ENCODE assay signal across 8 cellular contexts in genomic region chr2:131093843-131094654, GRCh38. TPM values are rescaled to one million over a fixed set of nuclear protein-coding genes. Genes with fewer than 3 reads are reported as not detected.
A peak's percentile ranks its signal among the peaks of the same experiment; 100 is the strongest.
DNase-seq lines count a peak whose midpoint lies in the region; ATAC-seq and TF ChIP-seq lines count a peak whose summit lies in the region.
"Not testable (repeated sequence)": the region's sequence is repeated elsewhere in the genome, so short reads cannot be mapped to it uniquely, and the experiment has no call there.

No MANE protein-coding gene starts in this region.

- H3K4me1 Mint-ChIP-seq in activated CD4-positive, alpha-beta T cell treated with anti-CD3 and anti-CD28 coated beads, Interleukin-2, amount 10 ng/mL, durations not matched to agents 24 days and 14 days, result peaks cover 13% of the 10 kb centered on the region
- H3K4me1 Mint-ChIP-seq in naive thymus-derived CD4-positive, alpha-beta T cell, result peaks cover 7 to 31% (median 20%) of the 10 kb centered on the region in 7 donors
- H3K4me1 Mint-ChIP-seq in stimulated activated memory B cell treated with anti-CD40 and anti-IgM and Interleukin-4, amounts not matched to agents 10 μg/mL and 1 μg/mL and 100 μg/mL, for 72 hours, result peaks cover 22% of the 10 kb centered on the region

- intact Hi-C loops in activated CD4-positive, alpha-beta T cell treated with anti-CD3 and anti-CD28 coated beads, Interleukin-2, amount 10 ng/mL, durations not matched to agents 24 days and 14 days (cut with micrococcal nuclease), result loop anchor here (1.0 to 5.0 kb wide), 3 partner anchors 11 to 399 kb away; partner anchors contain the start of genes MZT2A and PLEKHB2
- intact Hi-C loops in mammary epithelial cell (cut with micrococcal nuclease) (loop anchor here (1.0 to 5.0 kb wide), 2 partner anchors 10 to 77 kb away; no protein-coding TSS in a partner anchor), heart right ventricle (cut with DNase I) (loop anchor here in 1 of 10 donors (1.0 kb wide), 1 partner anchor 10 kb away; no protein-coding TSS in a partner anchor)
- intact Hi-C loops in naive thymus-derived CD4-positive, alpha-beta T cell (cut with micrococcal nuclease), result loop anchor here (1.0 to 5.0 kb wide), 9 partner anchors 10 to 1217 kb away; partner anchors contain the start of genes IMP4 (in 1 of the 2), MZT2A (in 1 of the 2), MZT2B (in 1 of the 2) and PLEKHB2 (in 1 of the 2)

- H3K27me3 ChIP-seq in BLaER1; Karpas-422 (ENCODE audit: low read length); mammary epithelial cell (ENCODE audit: insufficient read depth, low read length); heart right ventricle; naive thymus-derived CD4-positive, alpha-beta T cell (ENCODE audit: control insufficient read depth in 2 of 2, insufficient read depth in 2 of 2, low read length in 2 of 2): not testable (repeated sequence)

- TF ChIP-seq CTCF in mammary epithelial cell (conservative IDR thresholded peaks at IDR 0.05 in 1 of 2, IDR thresholded peaks at IDR 0.05 in 1 of 2; ENCODE audit: extremely low read depth in 1 of 2, insufficient read depth in 1 of 2, low read depth in 1 of 2, low read length in 2 of 2); heart right ventricle (IDR thresholded peaks at IDR 0.05): not testable (repeated sequence)

- H3K36me3 Mint-ChIP-seq in activated CD4-positive, alpha-beta T cell treated with anti-CD3 and anti-CD28 coated beads, Interleukin-2, amount 10 ng/mL, durations not matched to agents 24 days and 14 days (ENCODE audit: low read depth), result peaks cover 12% of the 10 kb centered on the region
- not testable (repeated sequence) for H3K36me3 Mint-ChIP-seq in naive thymus-derived CD4-positive, alpha-beta T cell; stimulated activated memory B cell treated with anti-CD40 and anti-IgM and Interleukin-4, amounts not matched to agents 10 μg/mL and 1 μg/mL and 100 μg/mL, for 72 hours

- dilution Hi-C loops in mammary epithelial cell (cut with HindIII; ENCODE audit: low sequenced_read_pairs), result not testable (repeated sequence)

- H3K9me3 ChIP-seq in BLaER1; Karpas-422 (ENCODE audit: low read length); mammary epithelial cell (replicated peaks; ENCODE audit: insufficient read depth, low read length); heart right ventricle; naive thymus-derived CD4-positive, alpha-beta T cell (ENCODE audit: control insufficient read depth in 2 of 3, low read length in 3 of 3): not testable (repeated sequence)

- H3K79me2 ChIP-seq in Karpas-422 (ENCODE audit: low read length) (peaks cover 39% of the 10 kb centered on the region), mammary epithelial cell (ENCODE audit: insufficient read depth, low read length) (peaks cover 39% of the 10 kb centered on the region)

- ATAC-seq in GM21528 (IDR thresholded peaks at IDR 0.05; ENCODE audit: low FRiP score, unreplicated experiment), result peak; percentile 7
- peak in 4 of 8 donors; percentile 5 to 21 (median 14) for ATAC-seq in heart right ventricle
- not testable (repeated sequence) for ATAC-seq in naive thymus-derived CD4-positive, alpha-beta T cell; stimulated activated memory B cell treated with anti-CD40 and anti-IgM and Interleukin-4, amounts not matched to agents 10 μg/mL and 1 μg/mL and 100 μg/mL, for 72 hours

- not testable (repeated sequence) for H3K9me2 ChIP-seq in Karpas-422 (replicated peaks; ENCODE audit: insufficient read depth, low read length)

- CTCF ChIA-PET in mammary epithelial cell (lab: Charles Lee; ENCODE audit: low non-redundant PET), result not testable (repeated sequence)
- CTCF ChIA-PET in naive thymus-derived CD4-positive, alpha-beta T cell (lab: Charles Lee), result interaction anchor here (1.0 to 1.1 kb wide), 3 partner anchors 9 to 52 kb away, joined by 3 to 4 read pairs (median 4); no protein-coding TSS in a partner anchor

- H2AFZ ChIP-seq in Karpas-422 (ENCODE audit: low read length) (peak overlapping the region; percentile 91), mammary epithelial cell (ENCODE audit: low read depth, low read length) (peak overlapping the region; percentile 81)

- peaks cover 20% of the 10 kb centered on the region for H3K4me1 ChIP-seq in BLaER1
- H3K4me1 ChIP-seq in Karpas-422 (ENCODE audit: low read length), result peaks cover 17% of the 10 kb centered on the region
- H3K4me1 ChIP-seq in mammary epithelial cell (ENCODE audit: insufficient read depth, low read length), result not testable (repeated sequence)
- peaks cover 0 to 30% (median 22%) of the 10 kb centered on the region in 9 donors for H3K4me1 ChIP-seq in heart right ventricle
- peaks cover 0 to 12% of the 10 kb centered on the region in 2 donors for H3K4me1 ChIP-seq in naive thymus-derived CD4-positive, alpha-beta T cell (ENCODE audit: control insufficient read depth in 2 of 2, insufficient read depth in 2 of 2, low read length in 2 of 2)

- H3K27ac Mint-ChIP-seq in activated CD4-positive, alpha-beta T cell treated with anti-CD3 and anti-CD28 coated beads, Interleukin-2, amount 10 ng/mL, durations not matched to agents 24 days and 14 days, result peak overlapping the region; percentile 97
- H3K27ac Mint-ChIP-seq in naive thymus-derived CD4-positive, alpha-beta T cell, result peak overlapping the region; percentile 86 to 97 (median 96)
- peak overlapping the region; percentile 95 for H3K27ac Mint-ChIP-seq in stimulated activated memory B cell treated with anti-CD40 and anti-IgM and Interleukin-4, amounts not matched to agents 10 μg/mL and 1 μg/mL and 100 μg/mL, for 72 hours

- peak overlapping the region; percentile 95 for H3K4me3 Mint-ChIP-seq in activated CD4-positive, alpha-beta T cell treated with anti-CD3 and anti-CD28 coated beads, Interleukin-2, amount 10 ng/mL, durations not matched to agents 24 days and 14 days
- peak overlapping the region; percentile 82 to 98 (median 94) for H3K4me3 Mint-ChIP-seq in naive thymus-derived CD4-positive, alpha-beta T cell
- H3K4me3 Mint-ChIP-seq in stimulated activated memory B cell treated with anti-CD40 and anti-IgM and Interleukin-4, amounts not matched to agents 10 μg/mL and 1 μg/mL and 100 μg/mL, for 72 hours, result peak overlapping the region; percentile 91

- H3K9ac ChIP-seq in BLaER1 (peak overlapping the region; percentile 98), Karpas-422 (ENCODE audit: low read length) (peak overlapping the region; percentile 81), mammary epithelial cell (ENCODE audit: insufficient read depth, low read length) (peak overlapping the region; percentile 93)

- not testable (repeated sequence) for DNase-seq in Karpas-422; activated CD4-positive, alpha-beta T cell treated with anti-CD3 and anti-CD28 coated beads, Interleukin-2, amount 10 ng/mL, durations not matched to agents 24 days and 14 days; mammary epithelial cell; heart right ventricle
- peak in 2 of 9 donors; percentile 10 to 28 for DNase-seq in naive thymus-derived CD4-positive, alpha-beta T cell

- WGBS in mammary epithelial cell (ENCODE audit: low coverage, missing lambda C conversion rate), result 36% methylated on average over 26 of the region's 34 CpGs
- WGBS in heart right ventricle, 2 donors, result 44% methylated on average over 34 of the region's 34 CpGs

- H3K36me3 ChIP-seq in BLaER1, result peaks cover 25% of the 10 kb centered on the region
- not testable (repeated sequence) for H3K36me3 ChIP-seq in Karpas-422 (ENCODE audit: insufficient read depth, low read length); mammary epithelial cell (ENCODE audit: insufficient read depth, low read length); naive thymus-derived CD4-positive, alpha-beta T cell (ENCODE audit: control insufficient read depth in 2 of 3, insufficient read depth in 3 of 3, low read length in 3 of 3)
- H3K36me3 ChIP-seq in heart right ventricle, result peaks cover 0 to 23% (median 4%) of the 10 kb centered on the region in 9 donors

- not testable (repeated sequence) for H3K27me3 Mint-ChIP-seq in activated CD4-positive, alpha-beta T cell treated with anti-CD3 and anti-CD28 coated beads, Interleukin-2, amount 10 ng/mL, durations not matched to agents 24 days and 14 days; naive thymus-derived CD4-positive, alpha-beta T cell; stimulated activated memory B cell treated with anti-CD40 and anti-IgM and Interleukin-4, amounts not matched to agents 10 μg/mL and 1 μg/mL and 100 μg/mL, for 72 hours

- H3K27ac ChIP-seq in BLaER1 (peak overlapping the region; percentile 99), Karpas-422 (ENCODE audit: low read length) (peak overlapping the region; percentile 66), mammary epithelial cell (ENCODE audit: insufficient read depth, low read depth, low read length) (peak overlapping the region; percentile 89), heart right ventricle (peak overlapping the region; percentile 87 to 100 (median 97))
- H3K27ac ChIP-seq in naive thymus-derived CD4-positive, alpha-beta T cell (ENCODE audit: low read depth, low read length), result peak overlapping the region; percentile 99

- not testable (repeated sequence) for H3K9me3 Mint-ChIP-seq in activated CD4-positive, alpha-beta T cell treated with anti-CD3 and anti-CD28 coated beads, Interleukin-2, amount 10 ng/mL, durations not matched to agents 24 days and 14 days; naive thymus-derived CD4-positive, alpha-beta T cell; stimulated activated memory B cell treated with anti-CD40 and anti-IgM and Interleukin-4, amounts not matched to agents 10 μg/mL and 1 μg/mL and 100 μg/mL, for 72 hours

- TSS peak; percentile 89 for BruUV-seq in mammary epithelial cell (replicated peaks; lab: Mats Ljungman, UMichigan)

- POLR2A ChIA-PET in naive thymus-derived CD4-positive, alpha-beta T cell (lab: Charles Lee), result interaction anchor here (1.0 to 4.5 kb wide), 5 partner anchors 11 to 913 kb away, joined by 3 to 112 read pairs (median 10); partner anchors contain the start of genes IMP4, PLEKHB2 and SMPD4

- peaks cover 41% of the 10 kb centered on the region for H4K20me1 ChIP-seq in BLaER1
- peaks cover 10% of the 10 kb centered on the region; the same call in 1 of the 2 replicates for H4K20me1 ChIP-seq in Karpas-422 (ENCODE audit: insufficient read depth, low read depth, low read length)
- not testable (repeated sequence) for H4K20me1 ChIP-seq in mammary epithelial cell (ENCODE audit: insufficient read depth, low read length)

- H3K4me2 ChIP-seq in BLaER1 (peak overlapping the region; percentile 77), Karpas-422 (ENCODE audit: low read depth, low read length, poor library complexity, severe bottlenecking) (peak overlapping the region; percentile 98), mammary epithelial cell (ENCODE audit: insufficient read depth, low read depth, low read length) (peak overlapping the region; percentile 85)

- in situ Hi-C loops in mammary epithelial cell (cut with MboI; ENCODE audit: low sequenced_read_pairs in 2 of 2), result loop anchor here in 1 of 2 donors (25.0 kb wide), 1 partner anchor 307 kb away; no protein-coding TSS in a partner anchor

- H3K4me3 ChIP-seq in BLaER1 (peak overlapping the region; percentile 100), Karpas-422 (ENCODE audit: low read length) (peak overlapping the region; percentile 95), mammary epithelial cell (replicated peaks in 1 of 3; ENCODE audit: insufficient read depth in 1 of 3, low read depth in 2 of 3, low read length in 3 of 3) (peak overlapping the region; percentile 70 to 100 (median 99)), heart right ventricle (peak overlapping the region; percentile 62 to 95 (median 74))
- peak overlapping the region; percentile 81 for H3K4me3 ChIP-seq in naive thymus-derived CD4-positive, alpha-beta T cell (ENCODE audit: low read length)

RNA-seq across cellular contexts. Expression of gene FAM168B, which starts 0.8 kb away (rescaled TPM):
- 43.2 and 62.7 TPM in 2 replicates for total RNA-seq in Karpas-422 (2014; rRNA removed; shearing (Covaris generic); ENCODE audit: low replicate concordance)
- total RNA-seq in activated CD4-positive, alpha-beta T cell treated with anti-CD3 and anti-CD28 coated beads, Interleukin-2, amount 10 ng/mL, durations not matched to agents 24 days and 14 days, result 82.3 and 85.6 TPM in 2 replicates
- total RNA-seq in mammary epithelial cell (100 to 1,000 TPM in 1 of 2 donors, 10 to 100 TPM in 1; 89.5 to 108 TPM), heart right ventricle (100 to 1,000 TPM in 2 of 10 donors, 10 to 100 TPM in 8; 64.6 to 112 (median 88.6) TPM)
- polyA plus RNA-seq in mammary epithelial cell (115 TPM), heart right ventricle (10 to 100 TPM; 17.3 to 35.2 TPM)
- 59.2 TPM for polyA minus RNA-seq in mammary epithelial cell
- 10 to 100 TPM; 50.5 to 82.9 (median 66.7) TPM for total RNA-seq in naive thymus-derived CD4-positive, alpha-beta T cell
- 10 to 100 TPM; 36.3 to 41.3 TPM for polyA plus RNA-seq in naive thymus-derived CD4-positive, alpha-beta T cell

RNA-seq across cellular contexts. Expression of gene PLEKHB2, which starts 11.1 kb away (rescaled TPM):
- total RNA-seq in Karpas-422 (2014; rRNA removed; shearing (Covaris generic); ENCODE audit: low replicate concordance), result 55.0 and 74.4 TPM in 2 replicates
- 62.4 and 66.7 TPM in 2 replicates for total RNA-seq in activated CD4-positive, alpha-beta T cell treated with anti-CD3 and anti-CD28 coated beads, Interleukin-2, amount 10 ng/mL, durations not matched to agents 24 days and 14 days
- total RNA-seq in mammary epithelial cell (100 to 1,000 TPM in 1 of 2 donors, 10 to 100 TPM in 1; 72.1 to 130 TPM), heart right ventricle (10 to 100 TPM; 24.7 to 50.4 (median 38.0) TPM)
- polyA plus RNA-seq in mammary epithelial cell (64.8 TPM), heart right ventricle (10 to 100 TPM in 1 of 2 donors, 1 to 10 TPM in 1; 8.7 to 27.7 TPM)
- 97.6 TPM for polyA minus RNA-seq in mammary epithelial cell
- 10 to 100 TPM; 43.1 to 92.3 (median 55.8) TPM for total RNA-seq in naive thymus-derived CD4-positive, alpha-beta T cell
- 10 to 100 TPM; 64.4 to 66.6 TPM for polyA plus RNA-seq in naive thymus-derived CD4-positive, alpha-beta T cell
